23 cellular contexts compared by ENCODE assay signal in genomic region chr16:55256412-55257016, GRCh38.
"Had no signal": no experiment of that assay in that cellular context is flagged by ENCODE, and none has a peak within 500 bp of the region (broad histone marks: within the 10 kb centered on the region; RNA-seq: fewer than 3 reads in every experiment).

No MANE protein-coding gene starts in this region.

- H3K4me1 ChIP-seq: gastroesophageal sphincter, neural progenitor cell, pancreas, prostate gland, right lobe of liver, spleen, testis, tibial nerve, upper lobe of right lung had no signal

- H3K9ac ChIP-seq: neural progenitor cell had no signal

- H3K4me3 ChIP-seq: dorsolateral prefrontal cortex, gastroesophageal sphincter, mucosa of descending colon, neural progenitor cell, pancreas, prostate gland, right lobe of liver, spleen, testis, tibial nerve, upper lobe of right lung had no signal

- H3K9me3 ChIP-seq: mucosa of descending colon, pancreas, prostate gland, right lobe of liver, testis, upper lobe of right lung had no signal

- H2AFZ ChIP-seq: neural progenitor cell had no signal

- H3K27ac ChIP-seq: dorsolateral prefrontal cortex, gastroesophageal sphincter, neural progenitor cell, pancreas, prostate gland, right lobe of liver, spleen, testis, tibial nerve, upper lobe of right lung had no signal

- H3K27me3 ChIP-seq: neural progenitor cell, pancreas, right lobe of liver, testis, tibial nerve had no signal

- H3K36me3 ChIP-seq: gastroesophageal sphincter, neural progenitor cell, pancreas, prostate gland, right lobe of liver, spleen, tibial nerve, upper lobe of right lung had no signal

- ATAC-seq: esophagus mucosa; gastroesophageal sphincter; left colon; mucosa of descending colon; natural killer cell treated with Interleukin-12 subunit alpha and Interleukin-12 subunit beta and Interleukin-15 and Interleukin-18, amount 100 ng/mL, for 72 hours; pancreas; right lobe of liver; stimulated activated memory B cell treated with anti-CD40 and anti-IgM and Interleukin-4, amounts not matched to agents 10 μg/mL and 1 μg/mL and 100 μg/mL, for 72 hours; stimulated activated naive CD8-positive, alpha-beta T cell treated with anti-CD3 and anti-CD28 coated beads, Interleukin-15, amount 100 ng/mL, for 72 hours; upper lobe of right lung had no signal

- H3K4me2 ChIP-seq: neural progenitor cell had no signal

- DNase-seq: cortex of kidney; dorsolateral prefrontal cortex; effector CD8-positive, alpha-beta T cell; glutamatergic neuron; left colon; mucosa of descending colon; nucleus accumbens; pancreas; right lobe of liver; spleen; stimulated activated CD4-positive, alpha-beta T cell treated with anti-CD3 and anti-CD28 coated beads, Interleukin-15, amount 100 ng/mL, for 24 hours; stimulated activated CD4-positive, alpha-beta T cell treated with anti-CD3 and anti-CD28 coated beads, Interleukin-1b, Interleukin-23, amount 100 ng/mL, for 48 hours; stimulated activated CD4-positive, alpha-beta T cell treated with anti-CD3 and anti-CD28 coated beads, Interleukin-4, amount 100 ng/mL, for 24 hours; stimulated activated naive CD8-positive, alpha-beta T cell treated with anti-CD3 and anti-CD28 coated beads, Interleukin-15, amount 100 ng/mL, for 72 hours; testis; upper lobe of right lung had no signal

- FAIRE-seq: pancreas had no signal
